Comparison of ENCODE assay signal across 25 cellular contexts in genomic region chr22:30604723-30605122, GRCh38. TPM values are rescaled to one million over a fixed set of nuclear protein-coding genes. Genes with fewer than 3 reads are reported as not detected.
"Had no signal": no experiment of that assay in that cellular context is flagged by ENCODE, and none has a peak within 500 bp of the region (broad histone marks: within the 10 kb centered on the region; RNA-seq: fewer than 3 reads in every experiment).

No MANE protein-coding gene starts in this region.

- H3K4me3 ChIP-seq: gastroesophageal sphincter, ovary, psoas muscle, skin epidermis, testis, tibial artery had no signal

- FAIRE-seq: endothelial cell of umbilical vein had no signal

- H3K9me3 ChIP-seq: esophagus muscularis mucosa, gastroesophageal sphincter, heart right ventricle, lower lobe of right lung, ovary, psoas muscle, spleen, testis, tibial artery had no signal

- DNase-seq: dermis blood vessel endothelial cell; effector memory CD4-positive, alpha-beta T cell; foreskin keratinocyte; islet precursor cell; kidney glomerular epithelial cell; occipital lobe; spleen; tibial artery had no signal

- H3K27me3 ChIP-seq: esophagus muscularis mucosa, gastroesophageal sphincter, heart right ventricle, ovary, spleen, testis had no signal

- H3K4me1 ChIP-seq: testis had no signal

- ATAC-seq: heart right ventricle; left colon; stimulated activated memory B cell treated with anti-CD40 and anti-IgM and Interleukin-4, amounts not matched to agents 10 μg/mL and 1 μg/mL and 100 μg/mL, for 72 hours had no signal

- H3K27ac ChIP-seq: coronary artery, esophagus muscularis mucosa, foreskin keratinocyte, gastroesophageal sphincter, ovary, psoas muscle, skin epidermis, testis, tibial artery had no signal

- H3K36me3 ChIP-seq: esophagus muscularis mucosa, gastroesophageal sphincter, lower lobe of right lung, ovary, tibial artery had no signal

RNA-seq across cellular contexts. Expression of gene GAL3ST1, which starts 30.3 kb away (rescaled TPM):
- total RNA-seq: endothelial cell of umbilical vein, foreskin keratinocyte, mesenteric fat pad, myocyte had no signal
- polyA plus RNA-seq: endothelial cell of umbilical vein, foreskin keratinocyte, immature natural killer cell had no signal

RNA-seq across cellular contexts. Expression of gene SEC14L6, which starts 58.2 kb away (rescaled TPM):
- total RNA-seq: left ventricle myocardium superior; mesenteric fat pad; myocyte; naive thymus-derived CD8-positive, alpha-beta T cell; psoas muscle had no signal
- polyA plus RNA-seq: heart right ventricle; naive thymus-derived CD8-positive, alpha-beta T cell; psoas muscle had no signal
